ENCODE assay signal across 8 cellular contexts in genomic region chr1:31644560-31645273, GRCh38. TPM values are rescaled to one million over a fixed set of nuclear protein-coding genes. Genes with fewer than 3 reads are reported as not detected.
DNase-seq lines count a peak whose midpoint lies in the region; ATAC-seq and TF ChIP-seq lines count a peak whose summit lies in the region.

Gene PEF1, minus strand, starts transcription at chr1:31644876. Its CDS starts 12 bp downstream, at chr1:31644864.

- DNase-seq in A673 (ENCODE audit: low spot score) (peak; percentile 98), NCI-H2196 treated with DMSO at 0.1 percent for 48 hours (lab: John Stamatoyannopoulos, UW; ENCODE audit: unreplicated experiment) (peak; percentile 96), breast epithelium (ENCODE audit: low spot score in 2 of 2) (peak; percentile 99)

- ATAC-seq in GM18868 (IDR thresholded peaks at IDR 0.05; ENCODE audit: unreplicated experiment) = peak; percentile 88
- peak; percentile 87 for ATAC-seq in HG03108 (IDR thresholded peaks at IDR 0.05; ENCODE audit: unreplicated experiment)

- H3K4me1 ChIP-seq in A673 (ENCODE audit: insufficient read depth, low read length, poor library complexity, severe bottlenecking) (peaks cover 14% of the 10 kb centered on the region), breast epithelium (peaks cover 11 to 19% of the 10 kb centered on the region in 2 donors), iPS-18a (ENCODE audit: control insufficient read depth, low read depth, low read length) (peaks cover 6% of the 10 kb centered on the region), skeletal muscle satellite cell (ENCODE audit: control insufficient read depth, insufficient read depth, low read length) (peaks cover 20% of the 10 kb centered on the region)

- H3K27ac ChIP-seq in A673 (ENCODE audit: low read depth, low read length, poor library complexity, severe bottlenecking) (peak within 1 kb of the TSS; percentile 93), VCaP (peak within 1 kb of the TSS; percentile 92), breast epithelium (peak within 1 kb of the TSS; percentile 99 to 100), iPS-18a (ENCODE audit: low read length) (peak within 1 kb of the TSS; percentile 98)

- POLR2A ChIA-PET in A673 (lab: Charles Lee; ENCODE audit: low non-redundant PET) = no interaction called here

- BruUV-seq in A673 (replicated peaks; lab: Mats Ljungman, UMichigan) = no TSS peak

- no peak for TF ChIP-seq CTCF in A673 (conservative IDR thresholded peaks at IDR 0.05; ENCODE audit: low read depth, low read length)
- no peak for TF ChIP-seq CTCF in VCaP (conservative IDR thresholded peaks at IDR 0.05)
- peak in 2 of 3 donors; percentile 16 to 18 for TF ChIP-seq CTCF in breast epithelium (IDR thresholded peaks at IDR 0.05)

- no peaks in the 10 kb centered on the region for H3K27me3 ChIP-seq in A673 (replicated peaks; ENCODE audit: insufficient read depth, low read depth, low read length, poor library complexity)
- no peaks in the 10 kb centered on the region for H3K27me3 ChIP-seq in breast epithelium
- no peaks in the 10 kb centered on the region for H3K27me3 ChIP-seq in iPS-18a (ENCODE audit: control insufficient read depth, insufficient read depth, low read length)
- H3K27me3 ChIP-seq in skeletal muscle satellite cell (ENCODE audit: control insufficient read depth, insufficient read depth, low read length) = no peaks in the 10 kb centered on the region

- H3K4me2 ChIP-seq in skeletal muscle satellite cell (ENCODE audit: low read length) = peak within 1 kb of the TSS; percentile 98

- peak; percentile 73 for TF ChIP-seq POLR2A in breast epithelium (IDR thresholded peaks at IDR 0.05)

- H3K4me3 ChIP-seq in A673 (ENCODE audit: low read depth, low read length, poor library complexity, severe bottlenecking) (peak within 1 kb of the TSS; percentile 65), breast epithelium (peak within 1 kb of the TSS; percentile 74 to 97 (median 81)), iPS-18a (ENCODE audit: low read length) (peak within 1 kb of the TSS; percentile 98), skeletal muscle satellite cell (ENCODE audit: low read length) (peak within 1 kb of the TSS; percentile 91)

- no peaks in the 10 kb centered on the region for H3K9me3 ChIP-seq in A673 (ENCODE audit: low read depth, low read length, poor library complexity, severe bottlenecking)
- no peaks in the 10 kb centered on the region for H3K9me3 ChIP-seq in breast epithelium
- H3K9me3 ChIP-seq in iPS-18a (ENCODE audit: control insufficient read depth, low read depth, low read length) = no peaks in the 10 kb centered on the region
- H3K9me3 ChIP-seq in skeletal muscle satellite cell (replicated peaks; ENCODE audit: low read length) = no peaks in the 10 kb centered on the region

- intact Hi-C loops in A673 (cut with micrococcal nuclease; ENCODE audit: unreplicated experiment) (no loop called here), breast epithelium (cut with DNase I; ENCODE audit: low total_unique reads) (no loop called here)

- no peaks in the 10 kb centered on the region for H3K36me3 ChIP-seq in A673 (ENCODE audit: insufficient read depth, low read length, poor library complexity, severe bottlenecking)
- H3K36me3 ChIP-seq in breast epithelium = no peaks in the 10 kb centered on the region
- no peaks in the 10 kb centered on the region for H3K36me3 ChIP-seq in iPS-18a (ENCODE audit: control insufficient read depth, low read depth, low read length)
- no peaks in the 10 kb centered on the region for H3K36me3 ChIP-seq in skeletal muscle satellite cell (ENCODE audit: insufficient read depth, low read length)

- H3K9ac ChIP-seq in iPS-18a (ENCODE audit: low read length) = peak within 1 kb of the TSS; percentile 97
- peak within 1 kb of the TSS; percentile 97 for H3K9ac ChIP-seq in skeletal muscle satellite cell (ENCODE audit: low read depth, low read length)

- CTCF ChIA-PET in A673 (lab: Charles Lee) = interaction anchor here (0.6 kb wide), 1 partner anchor 145 kb away, joined by 3 read pairs; no protein-coding TSS in a partner anchor

RNA-seq across cellular contexts. Expression of gene PEF1, which starts in this region (rescaled TPM):
- total RNA-seq in A673 (2021) = 56.3 and 57.9 TPM in 2 replicates
- total RNA-seq in breast epithelium = 10 to 100 TPM; 67.8 to 84.9 (median 70.1) TPM
- 59.0 and 60.8 TPM in 2 replicates for total RNA-seq in skeletal muscle satellite cell (2012; rRNA removed)

Comparison
In these comparisons a context has a peak if more than half of its experiments do, and no peak if none do; other contexts are left out.
1. Peak in every context shown above with its lines: DNase-seq, ATAC-seq, H3K4me3 ChIP-seq and H3K27ac ChIP-seq.
2. CTCF ChIP-seq: peak in breast epithelium (2 of 3); none in A673 (single experiment) and VCaP (single experiment).